In genomic region chr6:170272341-170273065, GRCh38 we compare ENCODE assay signal across 11 cellular contexts. TPM values are rescaled to one million over a fixed set of nuclear protein-coding genes. Genes with fewer than 3 reads are reported as not detected.
A peak's percentile ranks its signal among the peaks of the same experiment; 100 is the strongest.
DNase-seq lines count a peak whose midpoint lies in the region; ATAC-seq, FAIRE-seq and TF ChIP-seq lines count a peak whose summit lies in the region.
"Had no signal": no experiment of that assay in that cellular context is flagged by ENCODE, and none has a peak within 500 bp of the region (broad histone marks: within the 10 kb centered on the region; RNA-seq: fewer than 3 reads in every experiment).

No MANE protein-coding gene starts in this region.

- H3K18ac ChIP-seq in trophoblast cell (ENCODE audit: low read length) = no peak overlapping the region

- H3K4me2 ChIP-seq in GM12878 (ENCODE audit: control insufficient read depth, insufficient read depth) = peak overlapping the region; percentile 84
- no peak overlapping the region for H3K4me2 ChIP-seq in trophoblast cell (ENCODE audit: low read length)

- TF ChIP-seq POLR2A in GM12878 (IDR thresholded peaks at IDR 0.05; ENCODE audit: low read depth, low read length) = no peak

- DNase-seq in CD8-positive, alpha-beta T cell = no peak
- DNase-seq in GM12878 (ENCODE audit: low read depth, low spot score) (no peak), trophoblast cell (no peak), HCEC 1CT (no peak), SKM-1 treated with dmso at 0.1 percent for 144 hours (lab: John Stamatoyannopoulos, UW; ENCODE audit: unreplicated experiment) (no peak)
- DNase-seq: dorsolateral prefrontal cortex, MG63, NCI-H226 had no signal

- H3K4me1 ChIP-seq in CD8-positive, alpha-beta T cell (ENCODE audit: insufficient read depth, low read length) = peaks cover 25% of the 10 kb centered on the region
- peaks cover 13% of the 10 kb centered on the region for H3K4me1 ChIP-seq in GM12878 (ENCODE audit: control insufficient read depth, insufficient read depth, low read length)
- H3K4me1 ChIP-seq in trophoblast cell (ENCODE audit: control insufficient read depth in 1 of 2, insufficient read depth in 2 of 2, low read length in 2 of 2) = peaks cover 6 to 10% of the 10 kb centered on the region in 2 experiments

- no peak overlapping the region for H2BK5ac ChIP-seq in trophoblast cell (ENCODE audit: low read depth, low read length, poor library complexity)

- no peak overlapping the region for H3K14ac ChIP-seq in trophoblast cell (ENCODE audit: low read length)

- no peaks in the 10 kb centered on the region for H3K9me3 Mint-ChIP-seq in CD8-positive, alpha-beta T cell
- H3K9me3 Mint-ChIP-seq: mesothelial cell of epicardium had no signal

- no peak overlapping the region for H3K4ac ChIP-seq in trophoblast cell (ENCODE audit: low read depth, low read length)

- in situ Hi-C loops in GM12878 (cut with MboI) = no loop called here

- no peaks in the 10 kb centered on the region for H3K27me3 ChIP-seq in CD8-positive, alpha-beta T cell (ENCODE audit: insufficient read depth, low read length)
- H3K27me3 ChIP-seq in GM12878 (replicated peaks in 1 of 2; ENCODE audit: control insufficient read depth in 2 of 2, insufficient read depth in 2 of 2, low read length in 1 of 2) (no peaks in the 10 kb centered on the region; a peak in 1 of 4 replicates), trophoblast cell (ENCODE audit: insufficient read depth, low read length) (no peaks in the 10 kb centered on the region)
- H3K27me3 ChIP-seq: dorsolateral prefrontal cortex, MG63 had no signal

- BruUV-seq in GM12878 (replicated peaks; lab: Mats Ljungman, UMichigan) = no TSS peak

- peak overlapping the region; percentile 54 for H3K4me3 ChIP-seq in CD8-positive, alpha-beta T cell (ENCODE audit: low read depth, low read length)
- peak overlapping the region; percentile 61 for H3K4me3 ChIP-seq in GM12878
- peak overlapping the region; percentile 51 for H3K4me3 ChIP-seq in trophoblast cell (ENCODE audit: low read depth, low read length)
- H3K4me3 ChIP-seq: MG63 had no signal

- H4K20me1 ChIP-seq in GM12878 (ENCODE audit: control insufficient read depth, insufficient read depth) = no peaks in the 10 kb centered on the region

- no peaks in the 10 kb centered on the region for H3K36me3 ChIP-seq in CD8-positive, alpha-beta T cell (ENCODE audit: insufficient read depth, low read length)
- H3K36me3 ChIP-seq in GM12878 (ENCODE audit: control insufficient read depth in 2 of 2, insufficient read depth in 2 of 2, low read length in 1 of 2) (no peaks in the 10 kb centered on the region), trophoblast cell (ENCODE audit: control insufficient read depth in 1 of 2, insufficient read depth in 2 of 2, low read length in 2 of 2) (no peaks in the 10 kb centered on the region)
- H3K36me3 ChIP-seq: MG63 had no signal

- H4K12ac ChIP-seq in trophoblast cell (ENCODE audit: low read depth, low read length) = no peak overlapping the region

- H3K79me2 ChIP-seq in GM12878 (ENCODE audit: control insufficient read depth, insufficient read depth, low read length) (no peaks in the 10 kb centered on the region), trophoblast cell (ENCODE audit: control insufficient read depth, insufficient read depth, low read length, poor library complexity) (no peaks in the 10 kb centered on the region)

- no peak overlapping the region for H4K8ac ChIP-seq in trophoblast cell (ENCODE audit: low read depth, low read length)

- no peaks in the 10 kb centered on the region for H3K9me3 ChIP-seq in CD8-positive, alpha-beta T cell (ENCODE audit: low read length)
- H3K9me3 ChIP-seq in GM12878 (replicated peaks; ENCODE audit: control insufficient read depth, insufficient read depth, low read length) (no peaks in the 10 kb centered on the region; the same call in 2 of the 3 replicates), trophoblast cell (ENCODE audit: insufficient read depth, low read depth, low read length) (no peaks in the 10 kb centered on the region)
- H3K9me3 ChIP-seq: MG63 had no signal

- SMC1A ChIA-PET in GM12878 (lab: Charles Lee; ENCODE audit: uncharacterized antibody, unreplicated experiment) = interaction anchor here (1.4 kb wide), 1 partner anchor 20 kb away, joined by 5 read pairs; no protein-coding TSS in a partner anchor

- H3K27ac ChIP-seq in CD8-positive, alpha-beta T cell (ENCODE audit: low read depth, low read length) = peak overlapping the region; percentile 71
- H3K27ac ChIP-seq in GM12878 (ENCODE audit: control insufficient read depth, insufficient read depth) = peak overlapping the region; percentile 56
- no peak overlapping the region for H3K27ac ChIP-seq in trophoblast cell (ENCODE audit: low read depth, low read length)

- peak overlapping the region; percentile 75 for H2AFZ ChIP-seq in GM12878 (ENCODE audit: control insufficient read depth, low read depth, low read length)
- H2AFZ ChIP-seq in trophoblast cell (ENCODE audit: insufficient read depth, low read length, poor library complexity) = no peak overlapping the region

- CTCF ChIA-PET in CD8-positive, alpha-beta T cell (lab: Charles Lee) = interaction anchor here (1.0 to 1.6 kb wide), 4 partner anchors 20 to 120 kb away, joined by 3 to 4 read pairs (median 3); no protein-coding TSS in a partner anchor
- CTCF ChIA-PET in GM12878 (lab: Yijun Ruan, JAX) = interaction anchor here (1.4 kb wide), 1 partner anchor 17 kb away, joined by 3 read pairs; no protein-coding TSS in a partner anchor

- H3K27ac Mint-ChIP-seq in CD8-positive, alpha-beta T cell = peak overlapping the region; percentile 93
- H3K27ac Mint-ChIP-seq: mesothelial cell of epicardium had no signal

- peaks cover 16% of the 10 kb centered on the region for H3K36me3 Mint-ChIP-seq in CD8-positive, alpha-beta T cell
- H3K36me3 Mint-ChIP-seq: mesothelial cell of epicardium had no signal

- no peak for FAIRE-seq in GM12878 (lab: Jason Lieb, UNC)

- RAD21 ChIA-PET in GM12878 (lab: Charles Lee; ENCODE audit: unreplicated experiment) = interaction anchor here (1.1 kb wide), 1 partner anchor 18 kb away, joined by 4 read pairs; no protein-coding TSS in a partner anchor

- no peak overlapping the region for H2BK12ac ChIP-seq in trophoblast cell (ENCODE audit: low read length)

- 54% methylated on average over 30 of the region's 30 CpGs for whole genome bisulfite sequencing in GM12878 (ENCODE audit: insufficient coverage, insufficient replicate concordance, low lambda C conversion rate, missing lambda C conversion rate)
- no CpG with 5 or more reads among the region's 30 CpGs for WGBS in trophoblast cell (ENCODE audit: extremely low coverage, insufficient coverage, insufficient read length)

- no peak overlapping the region for H2AK5ac ChIP-seq in trophoblast cell (ENCODE audit: low read length)

- POLR2A ChIA-PET in CD8-positive, alpha-beta T cell (lab: Charles Lee) = interaction anchor here (0.9 to 3.9 kb wide), 12 partner anchors 8 to 313 kb away, joined by 3 to 41 read pairs (median 6); partner anchors contain the start of genes DLL1 and FAM120B
- POLR2A ChIA-PET in GM12878 (lab: Charles Lee) = no interaction called here

- H4K91ac ChIP-seq in trophoblast cell (ENCODE audit: low read depth, low read length) = no peak overlapping the region

- H3K23ac ChIP-seq in trophoblast cell (ENCODE audit: low read length) = no peak overlapping the region

- intact Hi-C loops in CD8-positive, alpha-beta T cell (cut with DNase I, micrococcal nuclease) = loop anchor here (1.0 to 2.0 kb wide), 3 partner anchors 18 to 34 kb away; partner anchors contain the start of genes FAM120B (in 2 of the 2) and DLL1 (in 1 of the 2)
- intact Hi-C loops in GM12878 (cut with micrococcal nuclease; ENCODE audit: unreplicated experiment) = loop anchor here (2.0 kb wide), 1 partner anchor 18 kb away; the partner anchor contains the start of gene DLL1

- ATAC-seq in CD8-positive, alpha-beta T cell = no peak
- ATAC-seq in HG02973 (IDR thresholded peaks at IDR 0.05; ENCODE audit: unreplicated experiment) (peak; percentile 2), GM12878 (no peak; the same call in 2 of the 3 replicates), HG03097 (IDR thresholded peaks at IDR 0.05; ENCODE audit: low FRiP score, unreplicated experiment) (no peak)

- no peaks in the 10 kb centered on the region for H3K27me3 Mint-ChIP-seq in CD8-positive, alpha-beta T cell (ENCODE audit: low read depth)

- H3K4me1 Mint-ChIP-seq in CD8-positive, alpha-beta T cell (ENCODE audit: low read depth) = peaks cover 27% of the 10 kb centered on the region

- no peak for TF ChIP-seq CTCF in CD8-positive, alpha-beta T cell (IDR thresholded peaks at IDR 0.05)
- no peak for TF ChIP-seq CTCF in GM12878 (IDR thresholded peaks at IDR 0.05 in 2 of 3, conservative IDR thresholded peaks at IDR 0.05 in 1 of 3; ENCODE audit: control insufficient read depth in 2 of 3, extremely low read depth in 1 of 3, insufficient read depth in 1 of 3, low read depth in 3 of 3, low read length in 3 of 3)

- H3K9ac ChIP-seq in GM12878 (ENCODE audit: control insufficient read depth, insufficient read depth, low read length) = peak overlapping the region; percentile 40; the same call in 1 of the 2 replicates
- no peak overlapping the region for H3K9ac ChIP-seq in trophoblast cell (ENCODE audit: low read length)

- H2BK120ac ChIP-seq in trophoblast cell (ENCODE audit: insufficient read depth, low read length, poor library complexity) = no peak overlapping the region

- TF ChIP-seq EP300 in GM12878 (IDR thresholded peaks at IDR 0.05; ENCODE audit: borderline replicate concordance in 1 of 2, control insufficient read depth in 1 of 2, low read depth in 2 of 2, low read length in 2 of 2) = no peak

- H3K4me3 Mint-ChIP-seq in CD8-positive, alpha-beta T cell = peak overlapping the region; percentile 88
- H3K4me3 Mint-ChIP-seq: mesothelial cell of epicardium had no signal

- no peak for TF ChIP-seq RAD21 in GM12878 (IDR thresholded peaks at IDR 0.05; ENCODE audit: insufficient read depth, low read depth, low read length)

- no peaks in the 10 kb centered on the region for H3K79me1 ChIP-seq in trophoblast cell (ENCODE audit: low read length)

RNA-seq across cellular contexts. Expression of gene DLL1, which starts 18.4 kb away (rescaled TPM):
- 10 to 100 TPM; 17.8 to 19.9 TPM for total RNA-seq in CD8-positive, alpha-beta T cell
- total RNA-seq in GM12878 (2013; cell fraction: nucleolus; rRNA removed) = 3.6 and 4.7 TPM in 2 replicates
- total RNA-seq in GM12878 (2014; rRNA removed) (0.16 and 0.23 TPM in 2 replicates), GM12878 (2014; rRNA removed; fragmentation: Illumina TruSeq; extraction: Trizol) (0.04 and 0.05 TPM in 2 replicates), GM12878 (2021) (0.54 and 0.88 TPM in 2 replicates)
- 0.09 TPM for polyA plus RNA-seq in GM12878 (2011; ENCODE audit: low read depth)
- polyA plus RNA-seq in GM12878 (2011; rRNA removed) (0.80 and 0.84 TPM in 2 replicates), GM12878 (2014; fragmentation: Illumina TruSeq; extraction: Trizol) (0.07 TPM in 1 of 2 replicates, not detected in the other), GM12878 (2014; fragmentation: Nextera tagmentation; extraction: Ambion mirVana) (under 1 TPM; 0.02 to 0.04 TPM), GM12878 (2014; rRNA removed) (0.32 and 1.7 TPM in 2 replicates), GM12878 (2016; fragmentation: Nextera tagmentation; extraction: Ambion mirVana) (under 1 TPM; 0.16 to 0.39 TPM)
- polyA plus RNA-seq in GM12878 (2011; cell fraction: cytosol; rRNA removed) = 0.94 and 1.5 TPM in 2 replicates
- polyA plus RNA-seq in GM12878 (2011; cell fraction: nucleus; rRNA removed) = 6.7 and 7.7 TPM in 2 replicates
- polyA plus RNA-seq in GM12878 (2012) = 0.35 and 1.0 TPM in 2 replicates
- polyA minus RNA-seq in GM12878 (2011; rRNA and poly(A)+ RNA removed) = 0.37 and 0.82 TPM in 2 replicates
- polyA minus RNA-seq in GM12878 (2011; cell fraction: cytosol; rRNA and poly(A)+ RNA removed) = 0.62 and 0.67 TPM in 2 replicates
- polyA minus RNA-seq in GM12878 (2011; cell fraction: nucleus; rRNA and poly(A)+ RNA removed) = 1.2 and 1.5 TPM in 2 replicates
- 5.2 and 5.8 TPM in 2 replicates for polyA plus RNA-seq in trophoblast cell (2013)

RNA-seq across cellular contexts. Expression of gene FAM120B, which starts 34.1 kb away (rescaled TPM):
- total RNA-seq in CD8-positive, alpha-beta T cell = 10 to 100 TPM; 24.0 to 25.3 TPM
- total RNA-seq in GM12878 (2013; cell fraction: nucleolus; rRNA removed) = 72.4 and 76.8 TPM in 2 replicates
- total RNA-seq in GM12878 (2014; rRNA removed) (12.8 and 13.0 TPM in 2 replicates), GM12878 (2014; rRNA removed; fragmentation: Illumina TruSeq; extraction: Trizol) (13.4 and 13.9 TPM in 2 replicates), GM12878 (2021) (20.2 and 20.8 TPM in 2 replicates)
- polyA plus RNA-seq in GM12878 (2011; ENCODE audit: low read depth) = 7.8 TPM
- polyA plus RNA-seq in GM12878 (2011; rRNA removed) (13.7 TPM in 2 replicates), GM12878 (2014; fragmentation: Illumina TruSeq; extraction: Trizol) (19.6 and 24.6 TPM in 2 replicates), GM12878 (2014; fragmentation: Nextera tagmentation; extraction: Ambion mirVana) (1 to 10 TPM; 3.3 to 4.8 TPM), GM12878 (2014; rRNA removed) (16.4 and 16.9 TPM in 2 replicates), GM12878 (2016; fragmentation: Nextera tagmentation; extraction: Ambion mirVana) (10 to 100 TPM; 21.1 to 21.6 TPM)
- polyA plus RNA-seq in GM12878 (2011; cell fraction: cytosol; rRNA removed) = 11.0 and 12.8 TPM in 2 replicates
- polyA plus RNA-seq in GM12878 (2011; cell fraction: nucleus; rRNA removed) = 24.5 and 25.8 TPM in 2 replicates
- polyA plus RNA-seq in GM12878 (2012) = 12.2 and 14.1 TPM in 2 replicates
- 33.9 and 34.2 TPM in 2 replicates for polyA minus RNA-seq in GM12878 (2011; rRNA and poly(A)+ RNA removed)
- polyA minus RNA-seq in GM12878 (2011; cell fraction: cytosol; rRNA and poly(A)+ RNA removed) = 5.5 and 8.2 TPM in 2 replicates
- polyA minus RNA-seq in GM12878 (2011; cell fraction: nucleus; rRNA and poly(A)+ RNA removed) = 26.8 and 33.3 TPM in 2 replicates
- 17.9 and 18.0 TPM in 2 replicates for polyA plus RNA-seq in trophoblast cell (2013)
